ENCODE assay signal across 20 cellular contexts in the genomic region with DNA sequence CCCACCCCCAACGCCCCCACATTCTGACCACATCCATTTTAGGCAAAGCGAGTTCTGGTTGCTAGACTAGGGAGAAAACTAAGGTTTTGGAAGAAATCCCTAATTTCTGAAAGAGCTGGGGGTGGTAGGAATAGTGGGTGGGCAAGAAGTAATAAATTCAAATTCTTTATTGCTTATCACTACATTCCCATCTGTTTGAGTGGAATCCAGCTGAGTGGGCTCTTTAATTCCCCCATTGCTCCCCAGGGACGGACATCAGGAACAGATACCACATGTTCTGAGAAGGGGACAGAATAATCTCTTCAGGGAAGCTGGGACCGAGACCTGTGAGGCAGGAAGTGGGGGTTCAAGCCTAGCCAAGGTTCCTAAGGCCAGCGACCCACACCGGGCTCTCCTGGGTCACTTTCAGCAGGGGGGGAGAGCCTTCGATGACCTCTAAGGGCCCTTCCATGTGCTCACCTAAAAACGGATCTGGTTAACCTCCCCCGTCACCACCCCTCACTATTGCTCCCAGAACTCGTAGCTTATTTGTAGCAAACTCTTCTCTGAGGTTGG. TPM values are rescaled to one million over a fixed set of nuclear protein-coding genes. Genes with fewer than 3 reads are reported as not detected.
A peak's percentile ranks its signal among the peaks of the same experiment; 100 is the strongest.
DNase-seq lines count a peak whose midpoint lies in the region; ATAC-seq and TF ChIP-seq lines count a peak whose summit lies in the region.
"Had no signal": no experiment of that assay in that cellular context is flagged by ENCODE, and none has a peak within 500 bp of the region (broad histone marks: within the 10 kb centered on the region; RNA-seq: fewer than 3 reads in every experiment).

No MANE protein-coding gene starts in this region.

- H3K4me3 ChIP-seq in left ventricle myocardium inferior (no peak overlapping the region), right atrium auricular region (no peak overlapping the region), SK-N-MC (peak overlapping the region; percentile 49), urinary bladder (ENCODE audit: low read depth, low read length) (peak overlapping the region; percentile 10)
- H3K4me3 ChIP-seq in CD8-positive, alpha-beta memory T cell (ENCODE audit: low read length), result no peak overlapping the region
- H3K4me3 ChIP-seq: psoas muscle had no signal

- POLR2A ChIA-PET in CD8-positive, alpha-beta memory T cell (lab: Charles Lee), result no interaction called here

- intact Hi-C loops in left ventricle myocardium inferior (cut with micrococcal nuclease), result loop anchor here (10.0 kb wide), 2 partner anchors 195 to 275 kb away; a partner anchor contains a TSS

- H3K4me3 Mint-ChIP-seq in CD8-positive, alpha-beta memory T cell, result no peak overlapping the region
- H3K4me3 Mint-ChIP-seq in effector memory CD8-positive, alpha-beta T cell, result no peak overlapping the region
- H3K4me3 Mint-ChIP-seq: activated CD8-positive, alpha-beta memory T cell treated with anti-CD3 and anti-CD28 coated beads, Interleukin-2, amount 10 ng/mL, durations not matched to agents 7 days and 5 days; activated naive CD4-positive, alpha-beta T cell treated with anti-CD3 and anti-CD28 coated beads for 36 hours; dendritic cell treated with granulocyte-macrophage colony-stimulating factor and Interleukin-4, amounts not matched to agents 40 ng/mL and 50 ng/mL, for 4 days; natural killer cell; stimulated activated naive CD8-positive, alpha-beta T cell treated with anti-CD3 and anti-CD28 coated beads, Interleukin-15, Interleukin-2, amounts not matched to agents 100 ng/mL and 50 ng/mL, for 24 hours had no signal

- H3K27me3 ChIP-seq in left ventricle myocardium inferior (ENCODE audit: low read depth), result no peaks in the 10 kb centered on the region
- H3K27me3 ChIP-seq in right atrium auricular region, result no peaks in the 10 kb centered on the region
- H3K27me3 ChIP-seq in CD8-positive, alpha-beta memory T cell (ENCODE audit: insufficient read depth, low read length, poor library complexity, severe bottlenecking), result no peaks in the 10 kb centered on the region

- H3K27me3 Mint-ChIP-seq in CD8-positive, alpha-beta memory T cell, result peaks cover 0 to 3% of the 10 kb centered on the region in 2 donors
- H3K27me3 Mint-ChIP-seq in effector memory CD8-positive, alpha-beta T cell, result no peaks in the 10 kb centered on the region
- H3K27me3 Mint-ChIP-seq: activated CD8-positive, alpha-beta memory T cell treated with anti-CD3 and anti-CD28 coated beads, Interleukin-2, amount 10 ng/mL, durations not matched to agents 7 days and 5 days; dendritic cell treated with granulocyte-macrophage colony-stimulating factor and Interleukin-4, amounts not matched to agents 40 ng/mL and 50 ng/mL, for 4 days; stimulated activated naive CD8-positive, alpha-beta T cell treated with anti-CD3 and anti-CD28 coated beads, Interleukin-15, Interleukin-2, amounts not matched to agents 100 ng/mL and 50 ng/mL, for 24 hours had no signal

- no peak for TF ChIP-seq CTCF in left ventricle myocardium inferior (IDR thresholded peaks at IDR 0.05; ENCODE audit: borderline replicate concordance)
- no peak for TF ChIP-seq CTCF in right atrium auricular region (IDR thresholded peaks at IDR 0.05)

- H3K9me3 ChIP-seq in left ventricle myocardium inferior (replicated peaks) (no peaks in the 10 kb centered on the region), right atrium auricular region (no peaks in the 10 kb centered on the region), SK-N-MC (ENCODE audit: low read depth, low read length) (no peaks in the 10 kb centered on the region)
- no peaks in the 10 kb centered on the region for H3K9me3 ChIP-seq in CD8-positive, alpha-beta memory T cell (ENCODE audit: low read length)
- H3K9me3 ChIP-seq: psoas muscle had no signal

- H3K27ac ChIP-seq in left ventricle myocardium inferior (replicated peaks), result peak overlapping the region; percentile 67
- H3K27ac ChIP-seq in right atrium auricular region, result no peak overlapping the region
- no peak overlapping the region for H3K27ac ChIP-seq in SK-N-MC
- peak overlapping the region; percentile 18 for H3K27ac ChIP-seq in urinary bladder (ENCODE audit: low read depth)
- H3K27ac ChIP-seq in CD8-positive, alpha-beta memory T cell (ENCODE audit: low read depth, low read length), result no peak overlapping the region
- H3K27ac ChIP-seq: HL-60, psoas muscle had no signal

- H3K9me3 Mint-ChIP-seq in CD8-positive, alpha-beta memory T cell, result no peaks in the 10 kb centered on the region
- no peaks in the 10 kb centered on the region for H3K9me3 Mint-ChIP-seq in effector memory CD8-positive, alpha-beta T cell
- H3K9me3 Mint-ChIP-seq: activated naive CD4-positive, alpha-beta T cell treated with anti-CD3 and anti-CD28 coated beads for 36 hours; dendritic cell treated with granulocyte-macrophage colony-stimulating factor and Interleukin-4, amounts not matched to agents 40 ng/mL and 50 ng/mL, for 4 days; natural killer cell; stimulated activated naive CD8-positive, alpha-beta T cell treated with anti-CD3 and anti-CD28 coated beads, Interleukin-15, Interleukin-2, amounts not matched to agents 100 ng/mL and 50 ng/mL, for 24 hours had no signal

- CTCF ChIA-PET in CD8-positive, alpha-beta memory T cell (lab: Charles Lee), result interaction anchor here (1.3 to 6.8 kb wide), 6 partner anchors 9 to 288 kb away, joined by 3 to 57 read pairs (median 3); no protein-coding TSS in a partner anchor

- ATAC-seq in effector memory CD8-positive, alpha-beta T cell (replicated peaks), result no peak

- H3K36me3 Mint-ChIP-seq in CD8-positive, alpha-beta memory T cell, result peaks cover 0 to 81% (median 23%) of the 10 kb centered on the region in 3 donors
- peaks cover 55% of the 10 kb centered on the region for H3K36me3 Mint-ChIP-seq in effector memory CD8-positive, alpha-beta T cell (ENCODE audit: insufficient read depth)

- WGBS in urinary bladder, result 49% methylated on average over 10 of the region's 10 CpGs

- peaks cover 14% of the 10 kb centered on the region for H3K36me3 ChIP-seq in left ventricle myocardium inferior
- no peaks in the 10 kb centered on the region for H3K36me3 ChIP-seq in right atrium auricular region
- H3K36me3 ChIP-seq in SK-N-MC (ENCODE audit: insufficient read depth, low read length), result peaks cover 4% of the 10 kb centered on the region; the same call in 1 of the 2 replicates
- H3K36me3 ChIP-seq in urinary bladder (ENCODE audit: insufficient read depth), result no peaks in the 10 kb centered on the region
- peaks cover 25% of the 10 kb centered on the region for H3K36me3 ChIP-seq in CD8-positive, alpha-beta memory T cell (ENCODE audit: insufficient read depth, low read length)

- peaks cover 12 to 14% (median 13%) of the 10 kb centered on the region in 3 donors for H3K4me1 Mint-ChIP-seq in CD8-positive, alpha-beta memory T cell
- H3K4me1 Mint-ChIP-seq in effector memory CD8-positive, alpha-beta T cell (ENCODE audit: low read depth in 2 of 2), result peaks cover 14 to 17% of the 10 kb centered on the region in 2 donors

- no peak overlapping the region for H3K9ac ChIP-seq in SK-N-MC (ENCODE audit: insufficient read length)

- peaks cover 43% of the 10 kb centered on the region for H3K4me1 ChIP-seq in left ventricle myocardium inferior
- H3K4me1 ChIP-seq in right atrium auricular region, result peaks cover 0 to 16% of the 10 kb centered on the region in 2 donors
- H3K4me1 ChIP-seq in urinary bladder (ENCODE audit: insufficient read depth), result no peaks in the 10 kb centered on the region
- no peaks in the 10 kb centered on the region for H3K4me1 ChIP-seq in CD8-positive, alpha-beta memory T cell (ENCODE audit: insufficient read depth, low read length)
- H3K4me1 ChIP-seq: psoas muscle had no signal

- no peak overlapping the region for H3K27ac Mint-ChIP-seq in CD8-positive, alpha-beta memory T cell
- peak overlapping the region in 1 of 2 donors; percentile 23 for H3K27ac Mint-ChIP-seq in effector memory CD8-positive, alpha-beta T cell
- H3K27ac Mint-ChIP-seq: activated naive CD4-positive, alpha-beta T cell treated with anti-CD3 and anti-CD28 coated beads for 36 hours; dendritic cell treated with granulocyte-macrophage colony-stimulating factor and Interleukin-4, amounts not matched to agents 40 ng/mL and 50 ng/mL, for 4 days; natural killer cell; stimulated activated naive CD8-positive, alpha-beta T cell treated with anti-CD3 and anti-CD28 coated beads, Interleukin-15, Interleukin-2, amounts not matched to agents 100 ng/mL and 50 ng/mL, for 24 hours had no signal

- no peak for DNase-seq in left ventricle myocardium inferior
- DNase-seq in right atrium auricular region (ENCODE audit: low spot score), result no peak
- peak; percentile 12 for DNase-seq in SK-N-MC (ENCODE audit: low read depth, low spot score)
- peak; percentile 16 for DNase-seq in mesenteric fat pad (ENCODE audit: low spot score)
- DNase-seq in NCI-H1105 (lab: John Stamatoyannopoulos, UW), result no peak
- DNase-seq in CD8-positive, alpha-beta memory T cell, result no peak
- no peak for DNase-seq in effector memory CD8-positive, alpha-beta T cell
- DNase-seq: activated CD8-positive, alpha-beta memory T cell treated with anti-CD3 and anti-CD28 coated beads, Interleukin-2, amount 10 ng/mL, durations not matched to agents 7 days and 5 days; activated naive CD4-positive, alpha-beta T cell treated with anti-CD3 and anti-CD28 coated beads for 36 hours; mammary epithelial cell; natural killer cell; NCI-H146; NCI-H2227 treated with DMSO at 0.1 percent for 48 hours; SHP77; stimulated activated CD4-positive, alpha-beta T cell treated with anti-CD3 and anti-CD28 coated beads, Interleukin-15, amount 100 ng/mL, for 24 hours had no signal

RNA-seq across cellular contexts. Expression of a gene that starts 42.3 kb away (rescaled TPM):
- total RNA-seq in left ventricle myocardium inferior (64.3 TPM), right atrium auricular region (10 to 100 TPM; 27.9 to 52.4 TPM), mesenteric fat pad (32.1 TPM), urinary bladder (46.4 TPM)
- 24.1 TPM for polyA plus RNA-seq in urinary bladder
- 10 to 100 TPM; 51.3 to 51.8 TPM for total RNA-seq in CD8-positive, alpha-beta memory T cell
- polyA plus RNA-seq in CD8-positive, alpha-beta memory T cell, result 50.6 TPM

Comparison
In these comparisons a context has a peak if more than half of its experiments do, and no peak if none do; other contexts are left out.
1. H3K27ac ChIP-seq: peak in left ventricle myocardium inferior (single experiment) and urinary bladder (single experiment); none in right atrium auricular region (0 of 2), SK-N-MC (single experiment) and CD8-positive, alpha-beta memory T cell (single experiment).
2. DNase-seq: peak in SK-N-MC (single experiment) and mesenteric fat pad (single experiment); none in left ventricle myocardium inferior (single experiment), right atrium auricular region (single experiment), NCI-H1105 (single experiment), CD8-positive, alpha-beta memory T cell (0 of 5) and effector memory CD8-positive, alpha-beta T cell (0 of 3).
3. H3K4me3 ChIP-seq: peak in SK-N-MC (single experiment) and urinary bladder (single experiment); none in left ventricle myocardium inferior (single experiment), right atrium auricular region (0 of 2) and CD8-positive, alpha-beta memory T cell (single experiment).